ENCODE assay signal across 8 cellular contexts in genomic region chr3:46442591-46443530, GRCh38. TPM values are rescaled to one million over a fixed set of nuclear protein-coding genes. Genes with fewer than 3 reads are reported as not detected.
DNase-seq lines count a peak whose midpoint lies in the region; ATAC-seq and TF ChIP-seq lines count a peak whose summit lies in the region.

No MANE protein-coding gene starts in this region.

- no peaks in the 10 kb centered on the region for H3K4me1 ChIP-seq in PC-3 (ENCODE audit: insufficient read depth, low read length)

- peak; percentile 32 for ATAC-seq in memory B cell (ENCODE audit: low read depth)
- ATAC-seq in HG03108 (IDR thresholded peaks at IDR 0.05; ENCODE audit: unreplicated experiment) = no peak
- ATAC-seq in PC-3 = no peak

- no peaks in the 10 kb centered on the region for H3K36me3 ChIP-seq in PC-3 (ENCODE audit: low read depth, low read length)

- BruUV-seq in PC-3 (replicated peaks; lab: Mats Ljungman, UMichigan) = no TSS peak

- no peak overlapping the region for H3K27ac ChIP-seq in PC-3 (ENCODE audit: low read length)

- no peaks in the 10 kb centered on the region for H3K79me2 ChIP-seq in PC-3 (ENCODE audit: low read length)

- no peak overlapping the region for H3K4me3 ChIP-seq in GM12865 (ENCODE audit: low read depth, low read length)
- no peak overlapping the region for H3K4me3 ChIP-seq in PC-3 (ENCODE audit: low read length)

- CTCF ChIA-PET in PC-3 (lab: Charles Lee) = no interaction called here

- H3K27me3 Mint-ChIP-seq in memory B cell = peaks cover 1% of the 10 kb centered on the region

- H3K9me3 ChIP-seq in PC-3 (ENCODE audit: low read length) = no peaks in the 10 kb centered on the region

- H3K4me2 ChIP-seq in PC-3 (ENCODE audit: low read length) = no peak overlapping the region

- no peaks in the 10 kb centered on the region for H3K27me3 ChIP-seq in PC-3 (ENCODE audit: low read length)

- peak; percentile 56 for DNase-seq in GM12865 (ENCODE audit: low read depth)
- peak; percentile 48 for DNase-seq in MV-4-11 (lab: John Stamatoyannopoulos, UW)
- peak; percentile 43 for DNase-seq in amniotic epithelial cell (ENCODE audit: low read depth)
- peak in 1 of 2 donors; percentile 39 for DNase-seq in memory B cell (ENCODE audit: low spot score in 2 of 2)
- DNase-seq in AG20443 (ENCODE audit: low spot score) = no peak
- no peak for DNase-seq in NCI-H1092 treated with DMSO at 0.1 percent for 48 hours (lab: John Stamatoyannopoulos, UW)
- no peak for DNase-seq in PC-3

- no peak overlapping the region for H3K9ac ChIP-seq in PC-3 (ENCODE audit: low read length)

- intact Hi-C loops in PC-3 (cut with micrococcal nuclease) = no loop called here

- H3K4me1 Mint-ChIP-seq in memory B cell = peaks cover 26% of the 10 kb centered on the region

- no peaks in the 10 kb centered on the region for H4K20me1 ChIP-seq in PC-3 (ENCODE audit: low read length)

- no peaks in the 10 kb centered on the region for H3K9me2 ChIP-seq in PC-3 (replicated peaks; ENCODE audit: low read length)

- peak; percentile 53 for TF ChIP-seq CTCF in GM12865 (IDR thresholded peaks at IDR 0.05; ENCODE audit: insufficient read depth, low read depth, low read length, missing control alignments)
- no peak for TF ChIP-seq CTCF in PC-3 (conservative IDR thresholded peaks at IDR 0.05; ENCODE audit: low read depth, low read length)

- H3K27ac Mint-ChIP-seq in memory B cell = no peak overlapping the region

- no peaks in the 10 kb centered on the region for H3K36me3 Mint-ChIP-seq in memory B cell

- H3K9me3 Mint-ChIP-seq in memory B cell = no peaks in the 10 kb centered on the region

- POLR2A ChIA-PET in PC-3 (lab: Charles Lee; ENCODE audit: unreplicated experiment) = no interaction called here

- no peak overlapping the region for H3K4me3 Mint-ChIP-seq in memory B cell

- H3F3A ChIP-seq in PC-3 (ENCODE audit: low read length, unreplicated experiment) = no peaks in the 10 kb centered on the region

- no peak overlapping the region for H2AFZ ChIP-seq in PC-3 (ENCODE audit: low read length)

RNA-seq across cellular contexts. Expression of gene LTF, which starts 21.8 kb away (rescaled TPM):
- total RNA-seq in PC-3 (2014; rRNA removed) = not detected in 2 replicates

RNA-seq across cellular contexts. Expression of gene CCRL2, which starts 35.8 kb away (rescaled TPM):
- 5.5 and 6.0 TPM in 2 replicates for total RNA-seq in PC-3 (2014; rRNA removed)

RNA-seq across cellular contexts. Expression of gene RTP3, which starts 54.9 kb away (rescaled TPM):
- not detected in 2 replicates for total RNA-seq in PC-3 (2014; rRNA removed)

Comparison
In these comparisons a context has a peak if more than half of its experiments do, and no peak if none do; other contexts are left out.
1. DNase-seq: peak in GM12865 (single experiment), MV-4-11 (single experiment) and amniotic epithelial cell (single experiment); none in AG20443 (single experiment), NCI-H1092 treated with DMSO at 0.1 percent for 48 hours (single experiment) and PC-3 (single experiment).